ENCODE assay signal across 8 cellular contexts in genomic region chr9:122827759-122828090, GRCh38. TPM values are rescaled to one million over a fixed set of nuclear protein-coding genes. Genes with fewer than 3 reads are reported as not detected.
DNase-seq lines count a peak whose midpoint lies in the region; ATAC-seq, FAIRE-seq and TF ChIP-seq lines count a peak whose summit lies in the region.

No MANE protein-coding gene starts in this region.

- DNase-seq in A673 (ENCODE audit: low spot score) (peak; percentile 47), heart right ventricle (no peak), retinal pigment epithelial cell (ENCODE audit: low read depth) (no peak), globus pallidus (ENCODE audit: low spot score) (no peak), GM12891 (ENCODE audit: insufficient read length, low spot score) (no peak)
- no peak for DNase-seq in activated CD4-positive, alpha-beta memory T cell treated with anti-CD3 and anti-CD28 coated beads, Interleukin-2, amount 10 ng/mL, durations not matched to agents 7 days and 5 days

- intact Hi-C loops in A673 (cut with micrococcal nuclease; ENCODE audit: unreplicated experiment) (loop anchor here (2.0 kb wide), 1 partner anchor 521 kb away; no protein-coding TSS in a partner anchor), heart right ventricle (cut with DNase I) (no loop called here)

- no peaks in the 10 kb centered on the region for H3K9me3 Mint-ChIP-seq in activated CD4-positive, alpha-beta memory T cell treated with anti-CD3 and anti-CD28 coated beads, Interleukin-2, amount 10 ng/mL, durations not matched to agents 7 days and 5 days

- no peak for TF ChIP-seq CTCF in A673 (conservative IDR thresholded peaks at IDR 0.05; ENCODE audit: low read depth, low read length)
- TF ChIP-seq CTCF in heart right ventricle (IDR thresholded peaks at IDR 0.05), result no peak
- TF ChIP-seq CTCF in retinal pigment epithelial cell (conservative IDR thresholded peaks at IDR 0.05; ENCODE audit: low read depth, low read length), result no peak

- H3K36me3 ChIP-seq in A673 (ENCODE audit: insufficient read depth, low read length, poor library complexity, severe bottlenecking) (peaks cover 26% of the 10 kb centered on the region), heart right ventricle (peaks cover 0 to 40% (median 14%) of the 10 kb centered on the region in 9 donors)

- no peaks in the 10 kb centered on the region for H3K27me3 Mint-ChIP-seq in activated CD4-positive, alpha-beta memory T cell treated with anti-CD3 and anti-CD28 coated beads, Interleukin-2, amount 10 ng/mL, durations not matched to agents 7 days and 5 days

- WGBS in heart right ventricle, 2 donors, result 0 to 1% methylated on average over 8 of the region's 8 CpGs

- H3K36me3 Mint-ChIP-seq in activated CD4-positive, alpha-beta memory T cell treated with anti-CD3 and anti-CD28 coated beads, Interleukin-2, amount 10 ng/mL, durations not matched to agents 7 days and 5 days (ENCODE audit: low read depth), result peaks cover 31% of the 10 kb centered on the region

- ATAC-seq in GM19023 (IDR thresholded peaks at IDR 0.05; ENCODE audit: unreplicated experiment), result peak; percentile 26
- ATAC-seq in HG03196 (IDR thresholded peaks at IDR 0.05; ENCODE audit: unreplicated experiment), result peak; percentile 21
- peak in 5 of 8 donors; percentile 8 to 46 (median 19) for ATAC-seq in heart right ventricle

- no peak for FAIRE-seq in GM12891 (lab: Jason Lieb, UNC)

- H3K9me3 ChIP-seq in A673 (ENCODE audit: low read depth, low read length, poor library complexity, severe bottlenecking) (no peaks in the 10 kb centered on the region), heart right ventricle (no peaks in the 10 kb centered on the region)

- H3K27me3 ChIP-seq in A673 (replicated peaks; ENCODE audit: insufficient read depth, low read depth, low read length, poor library complexity), result no peaks in the 10 kb centered on the region
- no peaks in the 10 kb centered on the region for H3K27me3 ChIP-seq in heart right ventricle

- H3K27ac Mint-ChIP-seq in activated CD4-positive, alpha-beta memory T cell treated with anti-CD3 and anti-CD28 coated beads, Interleukin-2, amount 10 ng/mL, durations not matched to agents 7 days and 5 days, result peak overlapping the region; percentile 86

- no TSS peak for BruUV-seq in A673 (replicated peaks; lab: Mats Ljungman, UMichigan)

- H3K4me1 ChIP-seq in A673 (ENCODE audit: insufficient read depth, low read length, poor library complexity, severe bottlenecking) (peaks cover 11% of the 10 kb centered on the region), heart right ventricle (peaks cover 4 to 37% (median 25%) of the 10 kb centered on the region in 9 donors)

- CTCF ChIA-PET in A673 (lab: Charles Lee), result no interaction called here
- CTCF ChIA-PET in activated CD4-positive, alpha-beta memory T cell treated with anti-CD3 and anti-CD28 coated beads, Interleukin-2, amount 10 ng/mL, durations not matched to agents 7 days and 5 days (lab: Charles Lee), result interaction anchor here (0.8 to 2.7 kb wide), 4 partner anchors 9 to 512 kb away, joined by 3 to 13 read pairs (median 5); no protein-coding TSS in a partner anchor

- H3K4me3 Mint-ChIP-seq in activated CD4-positive, alpha-beta memory T cell treated with anti-CD3 and anti-CD28 coated beads, Interleukin-2, amount 10 ng/mL, durations not matched to agents 7 days and 5 days, result peak overlapping the region; percentile 91

- H3K4me1 Mint-ChIP-seq in activated CD4-positive, alpha-beta memory T cell treated with anti-CD3 and anti-CD28 coated beads, Interleukin-2, amount 10 ng/mL, durations not matched to agents 7 days and 5 days, result peaks cover 30% of the 10 kb centered on the region

- TF ChIP-seq POLR2A in GM12891 (IDR thresholded peaks at IDR 0.05; ENCODE audit: low read depth, low read length), result no peak

- POLR2A ChIA-PET in A673 (lab: Charles Lee; ENCODE audit: low non-redundant PET), result no interaction called here
- POLR2A ChIA-PET in activated CD4-positive, alpha-beta memory T cell treated with anti-CD3 and anti-CD28 coated beads, Interleukin-2, amount 10 ng/mL, durations not matched to agents 7 days and 5 days (lab: Charles Lee), result interaction anchor here (0.6 to 2.3 kb wide), 18 partner anchors 8 to 513 kb away, joined by 3 to 18 read pairs (median 4); partner anchors contain the start of genes RABGAP1, RC3H2, ZBTB26 and ZBTB6

- H3K27ac ChIP-seq in A673 (ENCODE audit: low read depth, low read length, poor library complexity, severe bottlenecking), result peak overlapping the region; percentile 97
- peak overlapping the region; percentile 85 to 99 (median 96) for H3K27ac ChIP-seq in heart right ventricle

- H3K4me3 ChIP-seq in A673 (ENCODE audit: low read depth, low read length, poor library complexity, severe bottlenecking), result peak overlapping the region; percentile 95
- peak overlapping the region; percentile 64 to 97 (median 91) for H3K4me3 ChIP-seq in heart right ventricle
- H3K4me3 ChIP-seq in retinal pigment epithelial cell (ENCODE audit: low read length), result peak overlapping the region; percentile 99

TF ChIP-seq in GM12891, 5 proteins besides CTCF, POLR2A, EP300 and RAD21:
- TF ChIP-seq PAX5 (IDR thresholded peaks at IDR 0.05; ENCODE audit: insufficient read depth, low read length, severe bottlenecking) (no peak), POU2F2 (IDR thresholded peaks at IDR 0.05; ENCODE audit: low read depth, low read length) (no peak), TAF1 (IDR thresholded peaks at IDR 0.05; ENCODE audit: low read depth, low read length) (no peak), SPI1 (IDR thresholded peaks at IDR 0.05; ENCODE audit: low read depth, low read length) (no peak), POLR2AphosphoS5 (IDR thresholded peaks at IDR 0.05; ENCODE audit: low read depth, low read length) (no peak)

RNA-seq across cellular contexts. Expression of gene PDCL, which starts 0.7 kb away (rescaled TPM):
- total RNA-seq in A673 (2021), result 32.8 and 35.5 TPM in 2 replicates
- 10 to 100 TPM; 23.0 to 24.2 TPM for total RNA-seq in activated CD4-positive, alpha-beta memory T cell treated with anti-CD3 and anti-CD28 coated beads, Interleukin-2, amount 10 ng/mL, durations not matched to agents 7 days and 5 days
- 1 to 10 TPM; 6.7 to 9.5 (median 8.0) TPM for total RNA-seq in heart right ventricle
- 1 to 10 TPM; 3.6 to 5.4 TPM for polyA plus RNA-seq in heart right ventricle
- 7.1 TPM for polyA plus RNA-seq in GM12891 (2012; ENCODE audit: low read depth, missing spikeins)

RNA-seq across cellular contexts. Expression of gene OR1K1, which starts 27.8 kb away (rescaled TPM):
- total RNA-seq in A673 (2021) (not detected in 2 replicates), heart right ventricle (not detected)
- not detected for total RNA-seq in activated CD4-positive, alpha-beta memory T cell treated with anti-CD3 and anti-CD28 coated beads, Interleukin-2, amount 10 ng/mL, durations not matched to agents 7 days and 5 days
- not detected for polyA plus RNA-seq in heart right ventricle
- polyA plus RNA-seq in GM12891 (2012; ENCODE audit: low read depth, missing spikeins), result not detected

RNA-seq across cellular contexts. Expression of gene OR5C1, which starts 39.0 kb away (rescaled TPM):
- total RNA-seq in A673 (2021), result not detected in 2 replicates
- not detected for total RNA-seq in activated CD4-positive, alpha-beta memory T cell treated with anti-CD3 and anti-CD28 coated beads, Interleukin-2, amount 10 ng/mL, durations not matched to agents 7 days and 5 days
- not detected for total RNA-seq in heart right ventricle
- not detected for polyA plus RNA-seq in heart right ventricle
- polyA plus RNA-seq in GM12891 (2012; ENCODE audit: low read depth, missing spikeins), result not detected
